In the genomic region with DNA sequence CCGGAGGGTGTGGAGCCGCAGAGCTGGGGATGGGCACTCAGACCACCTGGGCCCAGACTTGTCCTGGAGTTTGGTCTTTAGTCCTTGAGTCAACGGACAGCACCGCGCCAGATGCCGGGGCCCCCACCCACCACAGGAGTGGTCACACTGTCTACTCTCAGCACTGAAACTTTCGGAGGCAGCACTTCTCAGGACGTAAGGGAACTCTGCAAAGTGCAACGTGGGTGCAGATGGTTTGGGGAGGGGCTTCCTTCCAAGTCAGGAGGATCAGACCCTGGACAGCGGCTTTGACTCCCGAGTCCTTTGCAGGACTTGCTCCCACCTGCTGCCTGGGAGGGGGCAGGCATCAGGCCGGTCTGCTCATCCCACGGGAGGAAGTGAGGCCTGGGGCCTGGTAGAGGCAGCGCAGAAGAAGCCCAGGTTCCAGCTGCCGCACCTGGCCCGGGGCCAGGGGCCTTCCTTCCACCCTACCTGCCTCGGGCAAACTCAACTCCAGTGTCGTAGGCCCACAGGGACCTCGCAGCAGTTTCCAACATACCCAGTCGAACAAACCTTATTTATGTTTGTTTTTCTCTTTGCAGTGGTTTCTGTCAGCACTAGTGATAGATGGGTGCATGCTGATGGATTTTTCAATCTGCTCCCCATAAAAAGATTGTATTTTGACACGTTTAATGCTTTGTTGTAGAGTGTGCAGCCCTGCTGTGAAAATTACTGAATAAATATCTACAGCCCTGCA, we compare ENCODE assay signal across 16 cellular contexts.
DNase-seq lines count a peak whose midpoint lies in the region; ATAC-seq and TF ChIP-seq lines count a peak whose summit lies in the region.
"Had no signal": no experiment of that assay in that cellular context is flagged by ENCODE, and none has a peak within 500 bp of the region (broad histone marks: within the 10 kb centered on the region; RNA-seq: fewer than 3 reads in every experiment).

No MANE protein-coding gene starts in this region.

- no peaks in the 10 kb centered on the region for H4K20me1 ChIP-seq in osteoblast (ENCODE audit: insufficient read depth, low read length)

- H3K27me3 ChIP-seq in RWPE2 (ENCODE audit: insufficient read depth, poor library complexity, severe bottlenecking) (no peaks in the 10 kb centered on the region), osteoblast (ENCODE audit: insufficient read depth, low read length) (no peaks in the 10 kb centered on the region)
- H3K27me3 ChIP-seq: hepatocyte had no signal

- peaks cover 26% of the 10 kb centered on the region for H3K27me3 Mint-ChIP-seq in T-helper 17 cell

- ATAC-seq in RWPE2 (ENCODE audit: low read depth), result no peak
- no peak for ATAC-seq in T-helper 17 cell
- no peak for ATAC-seq in GM21360 (IDR thresholded peaks at IDR 0.05; ENCODE audit: unreplicated experiment)
- ATAC-seq: lower lobe of right lung had no signal

- no peak overlapping the region for H3K4me3 Mint-ChIP-seq in T-helper 17 cell

- no peak overlapping the region for H3K27ac Mint-ChIP-seq in T-helper 17 cell

- H3K9me3 ChIP-seq in RWPE2 (ENCODE audit: severe bottlenecking) (no peaks in the 10 kb centered on the region), osteoblast (ENCODE audit: low read depth, low read length) (no peaks in the 10 kb centered on the region), T-helper 17 cell (ENCODE audit: control insufficient read depth, low read length, poor library complexity, severe bottlenecking) (no peaks in the 10 kb centered on the region)
- H3K9me3 ChIP-seq: lower lobe of right lung had no signal

- H3K4me3 ChIP-seq in RWPE2 (ENCODE audit: severe bottlenecking), result no peak overlapping the region
- no peak overlapping the region for H3K4me3 ChIP-seq in osteoblast (ENCODE audit: insufficient read depth, low read length)
- H3K4me3 ChIP-seq: hepatocyte, lower lobe of right lung, skin epidermis had no signal

- H3K4me2 ChIP-seq in osteoblast (ENCODE audit: insufficient read depth, low read length), result no peak overlapping the region
- H3K4me2 ChIP-seq: hepatocyte had no signal

- DNase-seq in NCI-H1417 (lab: John Stamatoyannopoulos, UW) (peak in 2 of 3 experiments; percentile 77 to 89), NCI-H1417 treated with DMSO at 0.1 percent for 48 hours (lab: John Stamatoyannopoulos, UW) (no peak), NCI-H1105 treated with DMSO at 0.1 percent for 48 hours (lab: John Stamatoyannopoulos, UW) (peak; percentile 48), RWPE2 (ENCODE audit: low spot score) (peak; percentile 39), osteoblast (ENCODE audit: insufficient read length, low spot score, missing footprints) (peak; percentile 22), T-helper 17 cell (no peak)
- DNase-seq in activated CD4-positive, CD25-positive, alpha-beta regulatory T cell (lab: John Stamatoyannopoulos, UW), result no peak
- DNase-seq: activated CD4-positive, alpha-beta T cell treated with anti-CD3 and anti-CD28 coated beads for 1 hour; amygdala; NCI-H1048; OCI-M1; T-helper 1 cell had no signal

- TF ChIP-seq CTCF in RWPE2 (IDR thresholded peaks at IDR 0.05; ENCODE audit: poor library complexity, severe bottlenecking) (no peak), osteoblast (IDR thresholded peaks at IDR 0.05; ENCODE audit: extremely low read depth, low read depth, low read length) (no peak)

- no peaks in the 10 kb centered on the region for H3K79me2 ChIP-seq in osteoblast (ENCODE audit: insufficient read depth, low read length)
- H3K79me2 ChIP-seq: hepatocyte had no signal

- H3K27ac ChIP-seq in RWPE2 (ENCODE audit: poor library complexity, severe bottlenecking) (no peak overlapping the region), osteoblast (ENCODE audit: low read depth, low read length) (no peak overlapping the region)
- H3K27ac ChIP-seq: hepatocyte, lower lobe of right lung, skin epidermis had no signal

- H3K36me3 Mint-ChIP-seq in T-helper 17 cell (ENCODE audit: low read depth), result no peaks in the 10 kb centered on the region

- H2AFZ ChIP-seq in osteoblast (ENCODE audit: low read length), result no peak overlapping the region
- H2AFZ ChIP-seq: hepatocyte had no signal

- H3K36me3 ChIP-seq in RWPE2 (ENCODE audit: low read depth) (no peaks in the 10 kb centered on the region), osteoblast (ENCODE audit: insufficient read depth, low read length) (no peaks in the 10 kb centered on the region)
- H3K36me3 ChIP-seq: lower lobe of right lung had no signal

- no peaks in the 10 kb centered on the region for H3K4me1 Mint-ChIP-seq in T-helper 17 cell

- H3K4me1 ChIP-seq in RWPE2 (ENCODE audit: insufficient read depth, poor library complexity, severe bottlenecking) (no peaks in the 10 kb centered on the region), osteoblast (ENCODE audit: insufficient read depth, low read length) (no peaks in the 10 kb centered on the region)
- H3K4me1 ChIP-seq: lower lobe of right lung had no signal

Comparison
In these comparisons a context has a peak if more than half of its experiments do, and no peak if none do; other contexts are left out.
1. DNase-seq: peak in NCI-H1417 (2 of 3), NCI-H1105 treated with DMSO at 0.1 percent for 48 hours (single experiment), RWPE2 (single experiment) and osteoblast (single experiment); none in NCI-H1417 treated with DMSO at 0.1 percent for 48 hours (single experiment), T-helper 17 cell (0 of 3) and activated CD4-positive, CD25-positive, alpha-beta regulatory T cell (0 of 4).